Comparison of ENCODE assay signal across 9 cellular contexts in genomic region chr14:33702293-33702692, GRCh38.
"Had no signal": no experiment of that assay in that cellular context is flagged by ENCODE, and none has a peak within 500 bp of the region (broad histone marks: within the 10 kb centered on the region; RNA-seq: fewer than 3 reads in every experiment).

No MANE protein-coding gene starts in this region.

- ATAC-seq: HCT116, HepG2 had no signal

- H3K36me3 ChIP-seq: HAP-1 had no signal

- FAIRE-seq: HepG2 had no signal

- H3K9me3 ChIP-seq: HAP-1 had no signal

- H3K9ac ChIP-seq: GM23248, KMS-11 had no signal

- DNase-seq: GM23248, GOT3, H7, HFFc6, KBM-7 had no signal

- H2AFZ ChIP-seq: GM23248 had no signal

- H3K4me3 ChIP-seq: GM23248, HAP-1 had no signal

- H3K27ac ChIP-seq: GM23248, KMS-11 had no signal

- H3K4me2 ChIP-seq: KMS-11 had no signal
